Comparison of ENCODE assay signal across 9 cellular contexts in genomic region chr1:24536391-24536840, GRCh38.
DNase-seq lines count a peak whose midpoint lies in the region; ATAC-seq and TF ChIP-seq lines count a peak whose summit lies in the region.
"Had no signal": no experiment of that assay in that cellular context is flagged by ENCODE, and none has a peak within 500 bp of the region (broad histone marks: within the 10 kb centered on the region; RNA-seq: fewer than 3 reads in every experiment).

No MANE protein-coding gene starts in this region.

- TF ChIP-seq CTCF in GM12864 (IDR thresholded peaks at IDR 0.05; ENCODE audit: low read depth, low read length, missing control alignments) (no peak), WERI-Rb-1 (IDR thresholded peaks at IDR 0.05; ENCODE audit: low read depth, low read length) (no peak), brain microvascular endothelial cell (IDR thresholded peaks at IDR 0.05; ENCODE audit: low read depth, low read length, missing control alignments) (no peak)

- H3K27ac ChIP-seq in WERI-Rb-1 (peak overlapping the region; percentile 29; the same call in 1 of the 2 replicates), brain microvascular endothelial cell (no peak overlapping the region)
- H3K27ac ChIP-seq: HL-60 had no signal

- peak; percentile 78 for ATAC-seq in HG03342 (IDR thresholded peaks at IDR 0.05; ENCODE audit: unreplicated experiment)
- ATAC-seq in central memory CD8-positive, alpha-beta T cell (replicated peaks; ENCODE audit: extremely low read depth, poor library complexity, severe bottlenecking) = peak; percentile 93

- H3K9me3 Mint-ChIP-seq in central memory CD8-positive, alpha-beta T cell = no peaks in the 10 kb centered on the region

- H3K4me3 ChIP-seq in GM12864 (ENCODE audit: low read depth, low read length) = no peak overlapping the region
- H3K4me3 ChIP-seq in WERI-Rb-1 (ENCODE audit: low read depth, low read length) = no peak overlapping the region
- H3K4me3 ChIP-seq in brain microvascular endothelial cell (ENCODE audit: low read depth, low read length) = no peak overlapping the region

- H3K36me3 ChIP-seq in WERI-Rb-1 (peaks cover 15% of the 10 kb centered on the region), brain microvascular endothelial cell (replicated peaks) (peaks cover 3% of the 10 kb centered on the region)

- H3K9me3 ChIP-seq in WERI-Rb-1 (ENCODE audit: severe bottlenecking) = no peaks in the 10 kb centered on the region

- peak; percentile 37 for DNase-seq in GM12864 (ENCODE audit: low read depth)
- no peak for DNase-seq in WERI-Rb-1
- DNase-seq in central memory CD8-positive, alpha-beta T cell (ENCODE audit: low spot score in 2 of 2) = peak; percentile 55 to 77
- DNase-seq in stimulated activated CD4-positive, alpha-beta T cell treated with anti-CD3 and anti-CD28 coated beads, Interleukin-2, amount 100 ng/mL, for 4 hours (ENCODE audit: low read depth) = peak; percentile 57
- DNase-seq in NCI-H1930 (lab: John Stamatoyannopoulos, UW) = no peak
- DNase-seq in HCEC 1CT = no peak
- DNase-seq in brain microvascular endothelial cell = no peak

- peaks cover 29% of the 10 kb centered on the region for H3K4me1 Mint-ChIP-seq in central memory CD8-positive, alpha-beta T cell

- peak overlapping the region; percentile 83 for H3K4me3 Mint-ChIP-seq in central memory CD8-positive, alpha-beta T cell

- in situ Hi-C loops in brain microvascular endothelial cell (cut with HindIII; ENCODE audit: low pct_ligation_motif_present, low sequenced_read_pairs) = no loop called here

- peaks cover 38% of the 10 kb centered on the region for H3K36me3 Mint-ChIP-seq in central memory CD8-positive, alpha-beta T cell (ENCODE audit: insufficient read depth)

- H3K27me3 ChIP-seq in WERI-Rb-1 (ENCODE audit: insufficient read depth, low read depth, severe bottlenecking) (no peaks in the 10 kb centered on the region), brain microvascular endothelial cell (replicated peaks) (no peaks in the 10 kb centered on the region)

- H3K27me3 Mint-ChIP-seq in central memory CD8-positive, alpha-beta T cell = no peaks in the 10 kb centered on the region

- H3K27ac Mint-ChIP-seq in central memory CD8-positive, alpha-beta T cell (ENCODE audit: low read depth) = peak overlapping the region; percentile 98

Comparison
In these comparisons a context has a peak if more than half of its experiments do, and no peak if none do; other contexts are left out.
1. DNase-seq: peak in GM12864 (single experiment), central memory CD8-positive, alpha-beta T cell (2 of 2) and stimulated activated CD4-positive, alpha-beta T cell treated with anti-CD3 and anti-CD28 coated beads, Interleukin-2, amount 100 ng/mL, for 4 hours (single experiment); none in WERI-Rb-1 (single experiment), NCI-H1930 (0 of 2), HCEC 1CT (single experiment) and brain microvascular endothelial cell (single experiment).